In the genomic region with DNA sequence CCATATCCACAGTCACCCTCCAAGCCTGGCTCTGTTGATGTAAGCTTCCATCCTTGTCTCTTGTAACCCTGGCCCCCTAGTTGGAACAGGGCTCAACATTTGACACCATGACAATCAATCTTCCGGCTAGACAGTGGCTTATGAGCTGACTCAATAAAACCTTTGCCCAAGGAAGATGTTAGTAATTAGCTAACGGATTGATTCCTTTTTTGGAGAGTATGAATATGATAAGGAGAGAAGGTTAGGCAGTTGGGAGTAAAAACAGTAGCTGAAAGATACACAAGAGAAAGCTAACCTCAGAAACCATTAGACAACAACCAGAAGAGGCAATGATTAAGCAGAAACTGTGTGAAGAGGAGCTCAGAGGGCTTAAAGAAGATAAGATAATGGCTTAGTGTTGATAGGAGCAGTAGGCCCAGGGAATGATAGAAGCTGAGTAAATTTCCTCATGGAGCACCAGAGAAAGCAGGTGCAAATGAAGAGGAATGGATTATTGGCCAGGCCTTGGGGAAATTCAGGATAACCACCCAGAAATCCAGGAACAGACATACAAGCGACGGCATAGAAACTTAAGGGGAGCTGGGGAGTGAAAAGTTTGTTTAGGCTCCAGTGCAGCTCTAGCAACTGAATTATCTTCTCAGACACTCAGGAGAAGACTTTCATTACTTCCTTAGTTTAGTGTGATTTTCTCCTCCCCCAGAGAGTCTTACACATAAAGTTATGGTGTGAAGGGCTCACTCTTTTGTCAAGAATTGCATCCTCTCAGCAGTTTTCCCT, we compare ENCODE assay signal across 19 cellular contexts.
"Had no signal": no experiment of that assay in that cellular context is flagged by ENCODE, and none has a peak within 500 bp of the region (broad histone marks: within the 10 kb centered on the region; RNA-seq: fewer than 3 reads in every experiment).

No MANE protein-coding gene starts in this region.

- H3K4me3 ChIP-seq: lower lobe of right lung, prostate gland, smooth muscle cell, suprapubic skin had no signal

- H3K27me3 ChIP-seq: suprapubic skin had no signal

- H3K27ac ChIP-seq: foreskin keratinocyte, lower lobe of right lung, prostate gland, suprapubic skin, VCaP had no signal

- FAIRE-seq: keratinocyte had no signal

- H3K9me3 Mint-ChIP-seq: activated naive CD4-positive, alpha-beta T cell treated with anti-CD3 and anti-CD28 coated beads, Interleukin-2, amount 50 U/mL, for 24 hours; neural crest cell; stimulated activated naive CD8-positive, alpha-beta T cell treated with anti-CD3 and anti-CD28 coated beads, Interleukin-15, amount 100 ng/mL, for 72 hours; T-cell; type B pancreatic cell had no signal

- H3K4me2 ChIP-seq: smooth muscle cell had no signal

- DNase-seq: activated CD4-positive, alpha-beta T cell treated with anti-CD3 and anti-CD28 coated beads for 1 hour; activated CD4-positive, alpha-beta T cell treated with anti-CD3 and anti-CD28 coated beads, Interleukin-2, amount 50 U/mL, for 4 hours; activated gamma-delta T cell; foreskin keratinocyte; lower lobe of right lung; midbrain; stimulated activated CD4-positive, alpha-beta T cell treated with anti-CD3 and anti-CD28 coated beads, Interleukin-4, amount 100 ng/mL, for 1 hour; stimulated activated naive CD8-positive, alpha-beta T cell treated with anti-CD3 and anti-CD28 coated beads, Interleukin-15, amount 100 ng/mL, for 72 hours; T-cell; T-helper 9 cell had no signal

- H3K9me3 ChIP-seq: lower lobe of right lung, prostate gland, suprapubic skin had no signal

- H3K4me1 Mint-ChIP-seq: activated naive CD4-positive, alpha-beta T cell treated with anti-CD3 and anti-CD28 coated beads, Interleukin-2, amount 50 U/mL, for 24 hours; neural crest cell; stimulated activated naive CD8-positive, alpha-beta T cell treated with anti-CD3 and anti-CD28 coated beads, Interleukin-15, amount 100 ng/mL, for 72 hours; T-cell had no signal

- H3K36me3 ChIP-seq: lower lobe of right lung, prostate gland, suprapubic skin had no signal

- ATAC-seq: foreskin keratinocyte; lower lobe of right lung; sciatic nerve; stimulated activated naive CD8-positive, alpha-beta T cell treated with anti-CD3 and anti-CD28 coated beads, Interleukin-15, amount 100 ng/mL, for 72 hours; T-cell had no signal

- H3K27ac Mint-ChIP-seq: activated naive CD4-positive, alpha-beta T cell treated with anti-CD3 and anti-CD28 coated beads, Interleukin-2, amount 50 U/mL, for 24 hours; T-cell; type B pancreatic cell had no signal

- H3K36me3 Mint-ChIP-seq: activated naive CD4-positive, alpha-beta T cell treated with anti-CD3 and anti-CD28 coated beads, Interleukin-2, amount 50 U/mL, for 24 hours; T-cell; type B pancreatic cell had no signal

- H3K4me3 Mint-ChIP-seq: activated naive CD4-positive, alpha-beta T cell treated with anti-CD3 and anti-CD28 coated beads, Interleukin-2, amount 50 U/mL, for 24 hours; neural crest cell; stimulated activated naive CD8-positive, alpha-beta T cell treated with anti-CD3 and anti-CD28 coated beads, Interleukin-15, amount 100 ng/mL, for 72 hours; T-cell; type B pancreatic cell had no signal

- H3K4me1 ChIP-seq: foreskin keratinocyte, lower lobe of right lung, prostate gland, suprapubic skin had no signal
